ENCODE assay signal across 16 cellular contexts in the genomic region with DNA sequence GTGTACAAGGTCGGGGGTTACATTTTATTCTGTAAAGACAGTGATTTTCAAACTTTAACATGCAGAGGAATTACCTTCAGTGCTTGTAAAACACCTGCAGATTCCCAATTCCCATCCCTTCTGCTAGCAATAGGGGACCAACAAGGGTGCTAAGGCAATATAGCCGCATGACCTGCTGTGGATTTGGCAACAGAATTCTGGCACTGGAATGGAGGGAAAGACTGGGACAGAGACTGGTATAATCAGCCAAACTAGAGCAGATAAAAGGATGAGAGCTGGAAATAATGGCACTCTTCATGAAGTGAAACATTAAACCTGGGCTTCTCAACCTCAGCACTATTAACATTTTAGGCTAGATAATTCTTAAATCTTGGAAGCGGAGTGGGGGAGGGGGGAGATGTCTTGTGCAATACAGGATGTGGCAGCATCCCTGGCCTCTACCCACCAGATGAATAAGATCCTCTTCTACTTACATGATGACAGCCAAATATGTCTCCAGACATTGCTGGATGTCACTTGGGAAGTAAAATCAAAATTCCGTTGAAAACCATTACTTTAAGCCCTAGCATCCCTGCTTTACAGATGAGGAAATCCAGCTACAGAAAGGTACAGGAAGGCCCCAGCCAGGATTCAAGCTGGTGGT. TPM values are rescaled to one million over a fixed set of nuclear protein-coding genes. Genes with fewer than 3 reads are reported as not detected.
DNase-seq lines count a peak whose midpoint lies in the region; ATAC-seq and TF ChIP-seq lines count a peak whose summit lies in the region.
"Had no signal": no experiment of that assay in that cellular context is flagged by ENCODE, and none has a peak within 500 bp of the region (broad histone marks: within the 10 kb centered on the region; RNA-seq: fewer than 3 reads in every experiment).

No MANE protein-coding gene starts in this region.

- intact Hi-C loops in activated CD8-positive, alpha-beta T cell treated with anti-CD3 and anti-CD28 coated beads for 36 hours (cut with micrococcal nuclease): no loop called here
- intact Hi-C loops in mucosa of descending colon (cut with DNase I, micrococcal nuclease): no loop called here

- H3K4me2 ChIP-seq in skeletal muscle satellite cell (ENCODE audit: low read length): peak overlapping the region; percentile 96

- H3K4me1 ChIP-seq in SJSA1 (replicated peaks) (peaks cover 61% of the 10 kb centered on the region), skeletal muscle satellite cell (ENCODE audit: control insufficient read depth, insufficient read depth, low read length) (peaks cover 53% of the 10 kb centered on the region), mucosa of descending colon (ENCODE audit: low read depth) (no peaks in the 10 kb centered on the region)
- H3K4me1 ChIP-seq: prostate gland had no signal

- H3K9me3 ChIP-seq in SJSA1 (replicated peaks): no peaks in the 10 kb centered on the region
- H3K9me3 ChIP-seq in skeletal muscle satellite cell (replicated peaks; ENCODE audit: low read length): no peaks in the 10 kb centered on the region
- H3K9me3 ChIP-seq in mucosa of descending colon: no peaks in the 10 kb centered on the region
- H3K9me3 ChIP-seq: left lung, prostate gland, testis had no signal

- POLR2A ChIA-PET in activated CD8-positive, alpha-beta T cell treated with anti-CD3 and anti-CD28 coated beads, Interleukin-2, amount 10 ng/mL, durations not matched to agents 7 days and 5 days (lab: Charles Lee): no interaction called here
- POLR2A ChIA-PET in activated CD8-positive, alpha-beta T cell treated with anti-CD3 and anti-CD28 coated beads for 36 hours (lab: Charles Lee): no interaction called here

- no peak overlapping the region for H3K27ac ChIP-seq in SJSA1
- H3K27ac ChIP-seq: left lung, prostate gland, testis had no signal

- no peak overlapping the region for H3K4me3 Mint-ChIP-seq in activated CD8-positive, alpha-beta T cell treated with anti-CD3 and anti-CD28 coated beads, Interleukin-2, amount 10 ng/mL, durations not matched to agents 7 days and 5 days
- H3K4me3 Mint-ChIP-seq in activated CD8-positive, alpha-beta T cell treated with anti-CD3 and anti-CD28 coated beads for 36 hours: no peak overlapping the region

- DNase-seq in activated CD8-positive, alpha-beta T cell treated with anti-CD3 and anti-CD28 coated beads, Interleukin-2, amount 10 ng/mL, durations not matched to agents 7 days and 5 days: peak; percentile 2
- DNase-seq in activated CD8-positive, alpha-beta T cell treated with anti-CD3 and anti-CD28 coated beads for 36 hours: no peak
- no peak for DNase-seq in SJSA1 (ENCODE audit: low read depth in 1 of 2, low spot score in 2 of 2)
- peak; percentile 23 for DNase-seq in fibroblast of villous mesenchyme (ENCODE audit: low read depth)
- DNase-seq in mucosa of descending colon: no peak
- no peak for DNase-seq in NCI-H226
- no peak for DNase-seq in DMS153 (lab: John Stamatoyannopoulos, UW)
- DNase-seq: activated CD4-positive, CD25-positive, alpha-beta regulatory T cell treated with anti-CD3 and anti-CD28 coated beads, Interleukin-2, amount 50 U/mL, for 72 hours; caudate nucleus; GDM1; left lung; NCI-H526; testis had no signal

- peaks cover 39% of the 10 kb centered on the region for H3K27me3 Mint-ChIP-seq in activated CD8-positive, alpha-beta T cell treated with anti-CD3 and anti-CD28 coated beads, Interleukin-2, amount 10 ng/mL, durations not matched to agents 7 days and 5 days (ENCODE audit: low read depth)
- H3K27me3 Mint-ChIP-seq in activated CD8-positive, alpha-beta T cell treated with anti-CD3 and anti-CD28 coated beads for 36 hours: peaks cover 32% of the 10 kb centered on the region

- peaks cover 63% of the 10 kb centered on the region for H3K36me3 ChIP-seq in SJSA1
- peaks cover 9% of the 10 kb centered on the region for H3K36me3 ChIP-seq in skeletal muscle satellite cell (ENCODE audit: insufficient read depth, low read length)
- H3K36me3 ChIP-seq in mucosa of descending colon (ENCODE audit: low read depth): no peaks in the 10 kb centered on the region
- H3K36me3 ChIP-seq: left lung, prostate gland had no signal

- H3K27me3 ChIP-seq in SJSA1 (replicated peaks) (no peaks in the 10 kb centered on the region), skeletal muscle satellite cell (ENCODE audit: control insufficient read depth, insufficient read depth, low read length) (no peaks in the 10 kb centered on the region)
- H3K27me3 ChIP-seq: testis had no signal

- no peak overlapping the region for H3K9ac ChIP-seq in skeletal muscle satellite cell (ENCODE audit: low read depth, low read length)

- H3K36me3 Mint-ChIP-seq in activated CD8-positive, alpha-beta T cell treated with anti-CD3 and anti-CD28 coated beads, Interleukin-2, amount 10 ng/mL, durations not matched to agents 7 days and 5 days (ENCODE audit: low read depth): no peaks in the 10 kb centered on the region
- no peaks in the 10 kb centered on the region for H3K36me3 Mint-ChIP-seq in activated CD8-positive, alpha-beta T cell treated with anti-CD3 and anti-CD28 coated beads for 36 hours (ENCODE audit: low read depth)

- peak overlapping the region; percentile 80 for H3K4me3 ChIP-seq in SJSA1
- H3K4me3 ChIP-seq in fibroblast of villous mesenchyme (ENCODE audit: low read depth, low read length): no peak overlapping the region
- peak overlapping the region; percentile 26 for H3K4me3 ChIP-seq in skeletal muscle satellite cell (ENCODE audit: low read length)
- H3K4me3 ChIP-seq in mucosa of descending colon: no peak overlapping the region

- CTCF ChIA-PET in activated CD8-positive, alpha-beta T cell treated with anti-CD3 and anti-CD28 coated beads, Interleukin-2, amount 10 ng/mL, durations not matched to agents 7 days and 5 days (lab: Charles Lee): no interaction called here
- CTCF ChIA-PET in activated CD8-positive, alpha-beta T cell treated with anti-CD3 and anti-CD28 coated beads for 36 hours (lab: Charles Lee): interaction anchor here (1.3 kb wide), 1 partner anchor 14 kb away, joined by 3 read pairs; no protein-coding TSS in a partner anchor

- peaks cover 16% of the 10 kb centered on the region for H3K4me1 Mint-ChIP-seq in activated CD8-positive, alpha-beta T cell treated with anti-CD3 and anti-CD28 coated beads, Interleukin-2, amount 10 ng/mL, durations not matched to agents 7 days and 5 days (ENCODE audit: low read depth)
- peaks cover 12% of the 10 kb centered on the region for H3K4me1 Mint-ChIP-seq in activated CD8-positive, alpha-beta T cell treated with anti-CD3 and anti-CD28 coated beads for 36 hours (ENCODE audit: low read depth)

- no peak overlapping the region for H3K27ac Mint-ChIP-seq in activated CD8-positive, alpha-beta T cell treated with anti-CD3 and anti-CD28 coated beads, Interleukin-2, amount 10 ng/mL, durations not matched to agents 7 days and 5 days
- no peak overlapping the region for H3K27ac Mint-ChIP-seq in activated CD8-positive, alpha-beta T cell treated with anti-CD3 and anti-CD28 coated beads for 36 hours
- H3K27ac Mint-ChIP-seq: activated T-helper 17 cell treated with anti-CD3 and anti-CD28 coated beads, Interleukin-2, amount 50 U/mL, for 72 hours had no signal

- ATAC-seq in activated CD8-positive, alpha-beta T cell treated with anti-CD3 and anti-CD28 coated beads, Interleukin-2, amount 10 ng/mL, durations not matched to agents 7 days and 5 days: no peak
- ATAC-seq in activated CD8-positive, alpha-beta T cell treated with anti-CD3 and anti-CD28 coated beads for 36 hours: no peak
- no peak for ATAC-seq in mucosa of descending colon
- ATAC-seq: activated T-helper 17 cell treated with anti-CD3 and anti-CD28 coated beads, Interleukin-2, amount 50 U/mL, for 72 hours had no signal

- TF ChIP-seq CTCF in activated CD8-positive, alpha-beta T cell treated with anti-CD3 and anti-CD28 coated beads for 36 hours (IDR thresholded peaks at IDR 0.05): no peak
- no peak for TF ChIP-seq CTCF in fibroblast of villous mesenchyme (IDR thresholded peaks at IDR 0.05; ENCODE audit: insufficient read depth, low read depth, low read length)
- no peak for TF ChIP-seq CTCF in mucosa of descending colon (IDR thresholded peaks at IDR 0.05)

- H3K9me3 Mint-ChIP-seq in activated CD8-positive, alpha-beta T cell treated with anti-CD3 and anti-CD28 coated beads, Interleukin-2, amount 10 ng/mL, durations not matched to agents 7 days and 5 days (ENCODE audit: insufficient read depth): no peaks in the 10 kb centered on the region
- H3K9me3 Mint-ChIP-seq in activated CD8-positive, alpha-beta T cell treated with anti-CD3 and anti-CD28 coated beads for 36 hours: no peaks in the 10 kb centered on the region
- H3K9me3 Mint-ChIP-seq: activated T-helper 17 cell treated with anti-CD3 and anti-CD28 coated beads, Interleukin-2, amount 50 U/mL, for 72 hours had no signal

RNA-seq across cellular contexts. Expression of gene EVA1A, which starts 1.8 kb away (rescaled TPM):
- not detected for total RNA-seq in activated CD8-positive, alpha-beta T cell treated with anti-CD3 and anti-CD28 coated beads, Interleukin-2, amount 10 ng/mL, durations not matched to agents 7 days and 5 days
- total RNA-seq in activated CD8-positive, alpha-beta T cell treated with anti-CD3 and anti-CD28 coated beads for 36 hours: under 1 TPM in 1 of 2 experiments, not detected in 1; 0.43 TPM
- 152 and 214 TPM in 2 replicates for total RNA-seq in SJSA1 (2014; rRNA removed; shearing (Covaris generic))
- total RNA-seq in fibroblast of villous mesenchyme (44.9 and 48.3 TPM in 2 replicates), mucosa of descending colon (1 to 10 TPM in 1 of 3 donors, under 1 TPM in 1, not detected in 1; 0.72 to 1.3 TPM)
- 14.7 and 35.2 TPM in 2 replicates for total RNA-seq in skeletal muscle satellite cell (2012; rRNA removed)
- total RNA-seq: activated T-helper 17 cell treated with anti-CD3 and anti-CD28 coated beads, Interleukin-2, amount 50 U/mL, for 72 hours had no signal

Comparison
In these comparisons a context has a peak if more than half of its experiments do, and no peak if none do; other contexts are left out.
1. DNase-seq: peak in activated CD8-positive, alpha-beta T cell treated with anti-CD3 and anti-CD28 coated beads, Interleukin-2, amount 10 ng/mL, durations not matched to agents 7 days and 5 days (single experiment) and fibroblast of villous mesenchyme (single experiment); none in activated CD8-positive, alpha-beta T cell treated with anti-CD3 and anti-CD28 coated beads for 36 hours (single experiment), SJSA1 (0 of 2), mucosa of descending colon (0 of 3), NCI-H226 (single experiment) and DMS153 (single experiment).
2. H3K4me3 ChIP-seq: peak in SJSA1 (single experiment) and skeletal muscle satellite cell (single experiment); none in fibroblast of villous mesenchyme (single experiment) and mucosa of descending colon (single experiment).
3. RNA of gene EVA1A, which starts 1.8 kb away (total RNA-seq): 152 to 214 TPM in SJSA1 and 44.9 to 48.3 TPM in fibroblast of villous mesenchyme; 0.72 to 1.3 TPM in mucosa of descending colon, 0.43 TPM in activated CD8-positive, alpha-beta T cell treated with anti-CD3 and anti-CD28 coated beads for 36 hours and not detected in activated CD8-positive, alpha-beta T cell treated with anti-CD3 and anti-CD28 coated beads, Interleukin-2, amount 10 ng/mL, durations not matched to agents 7 days and 5 days; every median in the first group is over 10 times any median in the second.